2 cellular contexts compared by ENCODE assay signal in genomic region chr6:123189805-123190204, GRCh38.
TF ChIP-seq lines count a peak whose summit lies in the region.

No MANE protein-coding gene starts in this region.

TF ChIP-seq in GM23338, 12 proteins besides CTCF, POLR2A, EP300 and RAD21:
- no peak for TF ChIP-seq ZNF462 (CRISPR knock-in tag; IDR thresholded peaks at IDR 0.05)
- no peak for TF ChIP-seq NANOG (IDR thresholded peaks at IDR 0.05; ENCODE audit: borderline replicate concordance)
- no peak for TF ChIP-seq ZNF331 (CRISPR knock-in tag; IDR thresholded peaks at IDR 0.05; ENCODE audit: low read depth)
- TF ChIP-seq EZH2 (IDR thresholded peaks at IDR 0.05; ENCODE audit: low read depth, unreplicated experiment): no peak
- no peak for TF ChIP-seq CREB1 (CRISPR knock-in tag; IDR thresholded peaks at IDR 0.05; ENCODE audit: low read depth)
- no peak for TF ChIP-seq EZH2phosphoT487 (IDR thresholded peaks at IDR 0.05; ENCODE audit: unreplicated experiment)
- TF ChIP-seq ETS1 (IDR thresholded peaks at IDR 0.05): no peak
- TF ChIP-seq REST (IDR thresholded peaks at IDR 0.05; ENCODE audit: unreplicated experiment): no peak
- TF ChIP-seq ZNF114 (CRISPR knock-in tag; IDR thresholded peaks at IDR 0.05): no peak
- no peak for TF ChIP-seq POLR2AphosphoS5 (IDR thresholded peaks at IDR 0.05; ENCODE audit: low read depth)
- no peak for TF ChIP-seq STAT1 (IDR thresholded peaks at IDR 0.05; ENCODE audit: unreplicated experiment)
- TF ChIP-seq JUNB (IDR thresholded peaks at IDR 0.05; ENCODE audit: unreplicated experiment): no peak
TF ChIP-seq in GM23338: peak in this region for 0.

TF ChIP-seq in H1, 55 proteins besides CTCF, POLR2A, EP300 and RAD21:
- TF ChIP-seq MAFK (IDR thresholded peaks at IDR 0.05; ENCODE audit: low read depth, low read length) (no peak), BRCA1 (IDR thresholded peaks at IDR 0.05; ENCODE audit: low read depth, low read length) (no peak), TEAD4 (IDR thresholded peaks at IDR 0.05; ENCODE audit: low read depth, low read length) (no peak), KDM1A (IDR thresholded peaks at IDR 0.05; ENCODE audit: borderline replicate concordance, low read length) (no peak), E2F6 (IDR thresholded peaks at IDR 0.05) (no peak), POLR2AphosphoS5 (IDR thresholded peaks at IDR 0.05; ENCODE audit: low read depth, low read length) (peak; percentile 57)
